Comparison of ENCODE assay signal across 12 cellular contexts in genomic region chr12:54287316-54288157, GRCh38. TPM values are rescaled to one million over a fixed set of nuclear protein-coding genes. Genes with fewer than 3 reads are reported as not detected.
DNase-seq lines count a peak whose midpoint lies in the region; ATAC-seq and TF ChIP-seq lines count a peak whose summit lies in the region.
"Had no signal": no experiment of that assay in that cellular context is flagged by ENCODE, and none has a peak within 500 bp of the region (broad histone marks: within the 10 kb centered on the region; RNA-seq: fewer than 3 reads in every experiment).

No MANE protein-coding gene starts in this region.

- peak; percentile 51 for TF ChIP-seq POLR2A in GM15510 (IDR thresholded peaks at IDR 0.05; ENCODE audit: borderline replicate concordance, extremely low read depth, insufficient read length)

- in situ Hi-C loops in Panc1 (cut with HindIII; ENCODE audit: low pct_unique_long_range_greater_than_20kb, low sequenced_read_pairs) = no loop called here

- H3K4me3 ChIP-seq in A673 (ENCODE audit: low read depth, low read length, poor library complexity, severe bottlenecking) (no peak overlapping the region), Panc1 (ENCODE audit: low read depth in 2 of 2, low read length in 2 of 2) (no peak overlapping the region), fibroblast of the aortic adventitia (ENCODE audit: low read depth, low read length) (no peak overlapping the region)

- CTCF ChIA-PET in A673 (lab: Charles Lee) (no interaction called here), Panc1 (lab: Charles Lee) (interaction anchor here (0.5 to 1.7 kb wide), 3 partner anchors 30 to 37 kb away, joined by 7 to 12 read pairs (median 7); partner anchors contain the start of gene COPZ1)

- intact Hi-C loops in A673 (cut with micrococcal nuclease; ENCODE audit: unreplicated experiment) (no loop called here), Panc1 (cut with micrococcal nuclease; ENCODE audit: unreplicated experiment) (loop anchor here (2.0 to 5.0 kb wide), 2 partner anchors 37 to 75 kb away; partner anchors contain the start of genes COPZ1 and GPR84)

- TF ChIP-seq CTCF in A673 (conservative IDR thresholded peaks at IDR 0.05; ENCODE audit: low read depth, low read length) = no peak
- no peak for TF ChIP-seq CTCF in Panc1 (IDR thresholded peaks at IDR 0.05)
- no peak for TF ChIP-seq CTCF in fibroblast of the aortic adventitia (IDR thresholded peaks at IDR 0.05; ENCODE audit: insufficient read depth, low read length)

- H3K36me3 ChIP-seq in A673 (ENCODE audit: insufficient read depth, low read length, poor library complexity, severe bottlenecking) (peaks cover 60% of the 10 kb centered on the region), Panc1 (ENCODE audit: control insufficient read depth, insufficient read depth, low read length) (peaks cover 40% of the 10 kb centered on the region)

- no peaks in the 10 kb centered on the region for H3K9me3 ChIP-seq in A673 (ENCODE audit: low read depth, low read length, poor library complexity, severe bottlenecking)
- H3K9me3 ChIP-seq in Panc1 (ENCODE audit: control insufficient read depth, insufficient read depth, low read depth, low read length) = no peaks in the 10 kb centered on the region

- H3K27me3 ChIP-seq in A673 (replicated peaks; ENCODE audit: insufficient read depth, low read depth, low read length, poor library complexity) (no peaks in the 10 kb centered on the region), Panc1 (ENCODE audit: control insufficient read depth, insufficient read depth, low read length) (no peaks in the 10 kb centered on the region)

- no peak for DNase-seq in A673 (ENCODE audit: low spot score)
- no peak for DNase-seq in Panc1 (ENCODE audit: low read depth, low spot score)
- peak; percentile 30 for DNase-seq in fibroblast of the aortic adventitia (ENCODE audit: low read depth)
- DNase-seq in NCI-H128 (lab: John Stamatoyannopoulos, UW; ENCODE audit: unreplicated experiment) = no peak
- DNase-seq in activated effector memory CD4-positive, alpha-beta T cell treated with Interleukin-2 at 50 U/mL for 16 hours = no peak
- no peak for DNase-seq in ureter (ENCODE audit: low spot score)
- DNase-seq: activated CD4-positive, CD25-positive, alpha-beta regulatory T cell; left ventricle myocardium superior; NCI-H526 treated with DMSO at 0.1 percent for 48 hours; retina had no signal

- ATAC-seq in Panc1 (peak; percentile 11; the same call in 1 of the 2 replicates), esophagus mucosa (no peak)

- peaks cover 8% of the 10 kb centered on the region for H3K4me1 ChIP-seq in A673 (ENCODE audit: insufficient read depth, low read length, poor library complexity, severe bottlenecking)
- peaks cover 40% of the 10 kb centered on the region for H3K4me1 ChIP-seq in Panc1 (ENCODE audit: control insufficient read depth, insufficient read depth, low read length)

- BruUV-seq in A673 (replicated peaks; lab: Mats Ljungman, UMichigan) = no TSS peak
- BruUV-seq in Panc1 (replicated peaks; lab: Mats Ljungman, UMichigan) = no TSS peak

- POLR2A ChIA-PET in A673 (lab: Charles Lee; ENCODE audit: low non-redundant PET) = interaction anchor here (0.8 to 2.6 kb wide), 2 partner anchors 7 to 37 kb away, joined by 4 to 12 read pairs; partner anchors contain the start of genes CBX5, COPZ1 and HNRNPA1
- POLR2A ChIA-PET in Panc1 (lab: Charles Lee) = interaction anchor here (0.7 to 0.9 kb wide), 3 partner anchors 38 to 312 kb away, joined by 3 to 8 read pairs (median 6); partner anchors contain the start of gene COPZ1

- H3K27ac ChIP-seq in A673 (ENCODE audit: low read depth, low read length, poor library complexity, severe bottlenecking) (peak overlapping the region; percentile 32), Panc1 (ENCODE audit: low read length) (peak overlapping the region; percentile 14; the same call in 1 of the 2 replicates)

RNA-seq across cellular contexts. Expression of gene HNRNPA1, which starts 7.0 kb away (rescaled TPM):
- total RNA-seq in A673 (2021) (1,763 and 1,764 TPM in 2 replicates), Panc1 (2021; ENCODE audit: unreplicated experiment) (689 TPM), fibroblast of the aortic adventitia (ENCODE audit: low replicate concordance) (435 and 902 TPM in 2 replicates), esophagus mucosa (687 TPM), ureter (1,348 TPM)
- 452 TPM for polyA plus RNA-seq in Panc1 (2012; ENCODE audit: insufficient read length)

RNA-seq across cellular contexts. Expression of gene CBX5, which starts 7.6 kb away (rescaled TPM):
- total RNA-seq in A673 (2021) (235 and 254 TPM in 2 replicates), Panc1 (2021; ENCODE audit: unreplicated experiment) (130 TPM), fibroblast of the aortic adventitia (ENCODE audit: low replicate concordance) (38.3 and 114 TPM in 2 replicates), esophagus mucosa (44.0 TPM), ureter (70.2 TPM)
- 19.4 TPM for polyA plus RNA-seq in Panc1 (2012; ENCODE audit: insufficient read length)

RNA-seq across cellular contexts. Expression of gene NFE2, which starts 13.3 kb away (rescaled TPM):
- not detected in 2 replicates for total RNA-seq in A673 (2021)
- 0.26 TPM for total RNA-seq in Panc1 (2021; ENCODE audit: unreplicated experiment)
- polyA plus RNA-seq in Panc1 (2012; ENCODE audit: insufficient read length) = 0.24 TPM
- total RNA-seq in fibroblast of the aortic adventitia (ENCODE audit: low replicate concordance) = 1.2 TPM in 1 of 2 replicates, not detected in the other
- not detected for total RNA-seq in esophagus mucosa
- 0.57 TPM for total RNA-seq in ureter

RNA-seq across cellular contexts. Expression of gene COPZ1, which starts 37.4 kb away (rescaled TPM):
- 169 and 187 TPM in 2 replicates for total RNA-seq in A673 (2021)
- total RNA-seq in Panc1 (2021; ENCODE audit: unreplicated experiment) = 175 TPM
- 147 TPM for polyA plus RNA-seq in Panc1 (2012; ENCODE audit: insufficient read length)
- total RNA-seq in fibroblast of the aortic adventitia (ENCODE audit: low replicate concordance) = 59.7 and 139 TPM in 2 replicates
- 111 TPM for total RNA-seq in esophagus mucosa
- 116 TPM for total RNA-seq in ureter
